15 cellular contexts compared by ENCODE assay signal in genomic region chr10:28938745-28939144, GRCh38.
DNase-seq lines count a peak whose midpoint lies in the region; ATAC-seq and TF ChIP-seq lines count a peak whose summit lies in the region.
"Had no signal": no experiment of that assay in that cellular context is flagged by ENCODE, and none has a peak within 500 bp of the region (broad histone marks: within the 10 kb centered on the region; RNA-seq: fewer than 3 reads in every experiment).

No MANE protein-coding gene starts in this region.

- H4K20me1 ChIP-seq in hepatocyte (ENCODE audit: insufficient read depth, poor library complexity, severe bottlenecking), result no peaks in the 10 kb centered on the region

- no peak for DNase-seq in left ventricle myocardium superior
- DNase-seq in Right ventricle myocardium superior, result no peak
- peak; percentile 21 for DNase-seq in RPMI7951 (ENCODE audit: low read depth)
- DNase-seq in hepatocyte (ENCODE audit: low spot score), result no peak
- DNase-seq in NCI-H1694 treated with DMSO at 0.1 percent for 48 hours (lab: John Stamatoyannopoulos, UW), result no peak
- DNase-seq in sciatic nerve (ENCODE audit: low spot score), result no peak
- DNase-seq in mucosa of gallbladder (ENCODE audit: low spot score), result no peak
- DNase-seq in activated CD8-positive, alpha-beta memory T cell treated with anti-CD3 and anti-CD28 coated beads for 24 hours, result no peak
- DNase-seq: activated CD4-positive, alpha-beta T cell treated with anti-CD3 and anti-CD28 coated beads, Interleukin-2, amount 50 U/mL, for 48 hours; activated naive CD4-positive, alpha-beta T cell treated with anti-CD3 and anti-CD28 coated beads, Interleukin-2, amount 50 U/mL, for 16 hours; activated T-cell treated with anti-CD3 and anti-CD28 coated beads, Interleukin-2, amount 50 U/mL, for 1 hour; CD4-positive, alpha-beta T cell; dorsolateral prefrontal cortex; NCI-H524 treated with DMSO at 0.1 percent for 48 hours; stomach had no signal

- ATAC-seq in left ventricle myocardium superior (peak; percentile 38), Right ventricle myocardium superior (ENCODE audit: poor library complexity) (no peak), sciatic nerve (no peak)

- peaks cover 24% of the 10 kb centered on the region for H3K4me1 ChIP-seq in hepatocyte (ENCODE audit: insufficient read depth)

- intact Hi-C loops in left ventricle myocardium superior (cut with micrococcal nuclease) (no loop called here), Right ventricle myocardium superior (cut with DNase I) (no loop called here), sciatic nerve (cut with DNase I) (no loop called here)

- H3K4me2 ChIP-seq in hepatocyte, result peak overlapping the region; percentile 69

- TF ChIP-seq CTCF in hepatocyte (IDR thresholded peaks at IDR 0.05; ENCODE audit: poor library complexity), result no peak

- no peaks in the 10 kb centered on the region for H3K36me3 ChIP-seq in hepatocyte (replicated peaks; ENCODE audit: insufficient read depth, low read depth)
- H3K36me3 ChIP-seq: stomach had no signal

- 30% methylated on average over 1 of the region's 1 CpG for WGBS in hepatocyte (ENCODE audit: low lambda C conversion rate, missing lambda C conversion rate)

- H3K27me3 ChIP-seq in hepatocyte, result no peaks in the 10 kb centered on the region
- H3K27me3 ChIP-seq: stomach had no signal

- H3K4me3 ChIP-seq in hepatocyte, result no peak overlapping the region
- H3K4me3 ChIP-seq: dorsolateral prefrontal cortex had no signal

- no peak overlapping the region for H2AFZ ChIP-seq in hepatocyte

- H3K27ac ChIP-seq in hepatocyte, result peak overlapping the region; percentile 77
- H3K27ac ChIP-seq: dorsolateral prefrontal cortex, stomach had no signal

- no peaks in the 10 kb centered on the region for H3K79me2 ChIP-seq in hepatocyte

- no peaks in the 10 kb centered on the region for H3K9me3 ChIP-seq in hepatocyte (ENCODE audit: low read depth)
- H3K9me3 ChIP-seq: stomach had no signal

- no peaks in the 10 kb centered on the region for H3K9me2 ChIP-seq in hepatocyte (replicated peaks; ENCODE audit: insufficient read depth)
